15 cellular contexts compared by ENCODE assay signal in genomic region chr6:108364470-108364869, GRCh38.
DNase-seq lines count a peak whose midpoint lies in the region; ATAC-seq and TF ChIP-seq lines count a peak whose summit lies in the region.
"Had no signal": no experiment of that assay in that cellular context is flagged by ENCODE, and none has a peak within 500 bp of the region (broad histone marks: within the 10 kb centered on the region; RNA-seq: fewer than 3 reads in every experiment).

No MANE protein-coding gene starts in this region.

- no peak for TF ChIP-seq POLR2A in NB4 (IDR thresholded peaks at IDR 0.05; ENCODE audit: extremely low read depth, insufficient read length)

- H3K36me3 ChIP-seq in CD4-positive, CD25-positive, alpha-beta regulatory T cell (ENCODE audit: control insufficient read depth, insufficient read depth, low read length): peaks cover 2% of the 10 kb centered on the region
- H3K36me3 ChIP-seq: BE2C, Peyer's patch had no signal

- H3K9me3 ChIP-seq in CD4-positive, CD25-positive, alpha-beta regulatory T cell (ENCODE audit: control insufficient read depth in 2 of 2, low read length in 2 of 2): no peaks in the 10 kb centered on the region
- H3K9me3 ChIP-seq: BE2C, Peyer's patch had no signal

- H3K4me3 ChIP-seq in CD4-positive, CD25-positive, alpha-beta regulatory T cell (ENCODE audit: low read depth, low read length): peak overlapping the region; percentile 46
- H3K4me3 ChIP-seq in NB4 (ENCODE audit: low read depth, low read length): peak overlapping the region; percentile 59
- peak overlapping the region in 52 of 59 donors; percentile 1 to 55 (median 32) for H3K4me3 ChIP-seq in dorsolateral prefrontal cortex
- H3K4me3 ChIP-seq: Peyer's patch had no signal

- no peaks in the 10 kb centered on the region for H3K27me3 Mint-ChIP-seq in CD4-positive, CD25-positive, alpha-beta regulatory T cell

- intact Hi-C loops in dorsolateral prefrontal cortex (cut with DNase I): no loop called here

- no peak for DNase-seq in CD4-positive, CD25-positive, alpha-beta regulatory T cell
- DNase-seq in NB4 (ENCODE audit: low read depth): peak; percentile 55
- DNase-seq in dorsolateral prefrontal cortex: no peak
- peak; percentile 8 for DNase-seq in pons (ENCODE audit: low spot score)
- DNase-seq in NCI-H2196 treated with DMSO at 0.1 percent for 48 hours (lab: John Stamatoyannopoulos, UW; ENCODE audit: unreplicated experiment): no peak
- DNase-seq in NCI-H1694 treated with DMSO at 0.1 percent for 48 hours (lab: John Stamatoyannopoulos, UW): no peak
- DNase-seq: BE2C; CD8-positive, alpha-beta T cell; GOT3; NCI-H1436; NCI-H2081 treated with DMSO at 0.1 percent for 48 hours; NCI-H69; Peyer's patch; SHP77 treated with DMSO at 0.1 percent for 48 hours had no signal

- H3K27ac ChIP-seq in CD4-positive, CD25-positive, alpha-beta regulatory T cell (ENCODE audit: insufficient read depth, low read length, poor library complexity, severe bottlenecking): no peak overlapping the region
- H3K27ac ChIP-seq in dorsolateral prefrontal cortex: no peak overlapping the region
- H3K27ac ChIP-seq: Peyer's patch had no signal

- H3K9me3 Mint-ChIP-seq in CD4-positive, CD25-positive, alpha-beta regulatory T cell: peaks cover 0 to 2% (median 0%) of the 10 kb centered on the region in 7 donors
- H3K9me3 Mint-ChIP-seq: CD8-positive, alpha-beta T cell had no signal

- no peaks in the 10 kb centered on the region for H3K4me1 ChIP-seq in CD4-positive, CD25-positive, alpha-beta regulatory T cell (ENCODE audit: control insufficient read depth, insufficient read depth, low read length, poor library complexity, severe bottlenecking)
- H3K4me1 ChIP-seq: BE2C, Peyer's patch had no signal

- TF ChIP-seq CTCF in NB4 (IDR thresholded peaks at IDR 0.05; ENCODE audit: low read depth, low read length) (no peak), dorsolateral prefrontal cortex (IDR thresholded peaks at IDR 0.05 in 54 of 56, conservative IDR thresholded peaks at IDR 0.05 in 2 of 56; ENCODE audit: low read depth in 1 of 56, partially characterized antibody in 56 of 56) (no peak)

- H3K27ac Mint-ChIP-seq in CD4-positive, CD25-positive, alpha-beta regulatory T cell: peak overlapping the region in 1 of 3 donors; percentile 77
- H3K27ac Mint-ChIP-seq: CD8-positive, alpha-beta T cell had no signal

- H3K4me3 Mint-ChIP-seq in CD4-positive, CD25-positive, alpha-beta regulatory T cell: no peak overlapping the region
- H3K4me3 Mint-ChIP-seq: CD8-positive, alpha-beta T cell had no signal

- peaks cover 4 to 20% (median 12%) of the 10 kb centered on the region in 4 donors for H3K4me1 Mint-ChIP-seq in CD4-positive, CD25-positive, alpha-beta regulatory T cell

- no peaks in the 10 kb centered on the region for H3K27me3 ChIP-seq in CD4-positive, CD25-positive, alpha-beta regulatory T cell (ENCODE audit: control insufficient read depth, insufficient read depth, low read length)
- no peaks in the 10 kb centered on the region for H3K27me3 ChIP-seq in dorsolateral prefrontal cortex
- H3K27me3 ChIP-seq: BE2C, Peyer's patch had no signal

- no peak for ATAC-seq in CD4-positive, CD25-positive, alpha-beta regulatory T cell (ENCODE audit: low read depth in 2 of 2)
- ATAC-seq in activated CD4-positive, CD25-positive, alpha-beta regulatory T cell treated with anti-CD3 and anti-CD28 coated beads, Interleukin-2, amount 50 U/mL, for 24 hours: no peak
- ATAC-seq: CD8-positive, alpha-beta T cell had no signal

- H3K36me3 Mint-ChIP-seq in CD4-positive, CD25-positive, alpha-beta regulatory T cell: peaks cover 20% of the 10 kb centered on the region

Comparison
In these comparisons a context has a peak if more than half of its experiments do, and no peak if none do; other contexts are left out.
1. DNase-seq: peak in NB4 (single experiment) and pons (single experiment); none in CD4-positive, CD25-positive, alpha-beta regulatory T cell (0 of 3), dorsolateral prefrontal cortex (0 of 10), NCI-H2196 treated with DMSO at 0.1 percent for 48 hours (single experiment) and NCI-H1694 treated with DMSO at 0.1 percent for 48 hours (single experiment).
2. Peak in every context shown above with its lines, with median percentiles within 50 percentile points of each other: H3K4me3 ChIP-seq.